ENCODE assay signal across 8 cellular contexts in the genomic region with DNA sequence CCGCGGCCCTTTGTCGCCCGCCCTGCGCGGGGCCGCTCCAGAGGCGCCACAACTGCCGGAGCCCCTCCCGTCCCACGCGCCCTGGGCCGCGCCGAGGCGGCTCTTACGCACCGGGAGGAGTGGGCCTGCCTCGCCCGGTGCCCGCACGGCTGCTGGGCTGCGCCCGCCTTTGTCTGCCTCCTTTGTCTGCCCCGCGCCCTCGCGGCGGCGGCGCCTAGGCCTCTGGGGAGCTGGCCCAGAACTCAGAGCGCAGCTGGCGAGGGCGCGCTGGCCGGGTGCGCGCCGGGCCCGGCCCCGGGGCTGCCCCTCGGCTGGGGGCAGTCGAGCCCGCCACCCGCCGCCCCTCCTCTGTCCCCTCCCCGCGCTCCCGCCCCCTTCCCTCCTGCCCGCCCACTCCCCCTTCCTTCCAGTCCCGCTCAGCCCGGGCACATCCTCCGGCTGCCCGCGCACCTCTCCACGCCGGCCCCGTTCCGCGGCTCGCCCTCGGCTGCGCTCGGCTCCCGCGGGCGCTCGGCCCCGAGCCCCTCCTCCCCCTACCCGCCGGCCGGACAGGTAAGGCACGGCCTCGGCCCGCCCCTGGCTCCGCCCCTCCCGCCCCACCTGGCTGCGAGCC. TPM values are rescaled to one million over a fixed set of nuclear protein-coding genes. Genes with fewer than 3 reads are reported as not detected.
DNase-seq lines count a peak whose midpoint lies in the region; ATAC-seq and TF ChIP-seq lines count a peak whose summit lies in the region.

A gene with protein sequence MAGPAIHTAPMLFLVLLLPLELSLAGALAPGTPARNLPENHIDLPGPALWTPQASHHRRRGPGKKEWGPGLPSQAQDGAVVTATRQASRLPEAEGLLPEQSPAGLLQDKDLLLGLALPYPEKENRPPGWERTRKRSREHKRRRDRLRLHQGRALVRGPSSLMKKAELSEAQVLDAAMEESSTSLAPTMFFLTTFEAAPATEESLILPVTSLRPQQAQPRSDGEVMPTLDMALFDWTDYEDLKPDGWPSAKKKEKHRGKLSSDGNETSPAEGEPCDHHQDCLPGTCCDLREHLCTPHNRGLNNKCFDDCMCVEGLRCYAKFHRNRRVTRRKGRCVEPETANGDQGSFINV (plus strand): TSS at position 409 of the 613 bp plus-strand sequence. CDS start 14,549 bp downstream, outside the sequence.

- peak within 1 kb of the TSS in 3 of 4 donors; percentile 13 to 31 (median 17) for H3K4me3 ChIP-seq in gastrocnemius medialis

- peak within 1 kb of the TSS; percentile 69 for H3K4me3 Mint-ChIP-seq in endothelial cell (ENCODE audit: unreplicated experiment)

- H3K4me1 Mint-ChIP-seq in endothelial cell (ENCODE audit: unreplicated experiment) = peaks cover 12% of the 10 kb centered on the region

- TF ChIP-seq CTCF in endothelial cell (IDR thresholded peaks at IDR 0.05; ENCODE audit: unreplicated experiment) = no peak
- no peak for TF ChIP-seq CTCF in gastrocnemius medialis (IDR thresholded peaks at IDR 0.05 in 4 of 5, conservative IDR thresholded peaks at IDR 0.05 in 1 of 5)
- no peak for TF ChIP-seq CTCF in GM10266 (IDR thresholded peaks at IDR 0.05; ENCODE audit: control insufficient read depth, insufficient read depth, low read depth, missing control alignments)

- intact Hi-C loops in gastrocnemius medialis (cut with DNase I; ENCODE audit: low total_unique reads) = no loop called here

- no peaks in the 10 kb centered on the region for H3K9me3 ChIP-seq in gastrocnemius medialis

- H3K27ac ChIP-seq in gastrocnemius medialis = no peak within 1 kb of the TSS

- in situ Hi-C loops in gastrocnemius medialis (cut with MboI; ENCODE audit: low sequenced_read_pairs in 4 of 4) (no loop called here), KBM-7 (cut with MboI; ENCODE audit: low pct_unique_long_range_greater_than_20kb, low sequenced_read_pairs) (no loop called here)

- peaks cover 5% of the 10 kb centered on the region for H3K36me3 Mint-ChIP-seq in endothelial cell (ENCODE audit: low read depth, unreplicated experiment)

- no peaks in the 10 kb centered on the region for H3K9me3 Mint-ChIP-seq in endothelial cell (ENCODE audit: unreplicated experiment)

- no peak within 1 kb of the TSS for H3K27ac Mint-ChIP-seq in endothelial cell (ENCODE audit: unreplicated experiment)

- peaks cover 0 to 7% of the 10 kb centered on the region in 2 donors for H3K4me1 ChIP-seq in gastrocnemius medialis

- H3K36me3 ChIP-seq in gastrocnemius medialis = no peaks in the 10 kb centered on the region

- no peak for ATAC-seq in gastrocnemius medialis

- DNase-seq in NCI-H1417 (lab: John Stamatoyannopoulos, UW) (peak; percentile 55 to 81 (median 79)), NCI-H1417 treated with DMSO at 0.1 percent for 48 hours (lab: John Stamatoyannopoulos, UW) (no peak), NCI-H82 treated with DMSO at 0.1 percent for 48 hours (lab: John Stamatoyannopoulos, UW; ENCODE audit: unreplicated experiment) (peak; percentile 21), endothelial cell (ENCODE audit: low spot score) (no peak), gastrocnemius medialis (no peak), KBM-7 (no peak), GM10266 (ENCODE audit: extremely low spot score) (no peak), dedifferentiated amniotic fluid mesenchymal stem cell (ENCODE audit: extremely low spot score) (no peak)

- peaks cover 16% of the 10 kb centered on the region for H3K27me3 Mint-ChIP-seq in endothelial cell (ENCODE audit: unreplicated experiment)

- no peak for TF ChIP-seq POLR2A in gastrocnemius medialis (IDR thresholded peaks at IDR 0.05)

- peaks cover 46 to 64% (median 51%) of the 10 kb centered on the region in 3 donors for H3K27me3 ChIP-seq in gastrocnemius medialis

RNA-seq across cellular contexts. Expression of the gene that starts here (rescaled TPM):
- total RNA-seq in endothelial cell (ENCODE audit: unreplicated experiment) (0.46 TPM), gastrocnemius medialis (not detected)

Comparison
In these comparisons a context has a peak if more than half of its experiments do, and no peak if none do; other contexts are left out.
1. DNase-seq: peak in NCI-H1417 (3 of 3) and NCI-H82 treated with DMSO at 0.1 percent for 48 hours (single experiment); none in NCI-H1417 treated with DMSO at 0.1 percent for 48 hours (single experiment), endothelial cell (single experiment), gastrocnemius medialis (0 of 2), KBM-7 (single experiment), GM10266 (single experiment) and dedifferentiated amniotic fluid mesenchymal stem cell (single experiment).